Comparison of ENCODE assay signal across 10 cellular contexts in genomic region chr6:67630146-67630545, GRCh38.
DNase-seq lines count a peak whose midpoint lies in the region; ATAC-seq and TF ChIP-seq lines count a peak whose summit lies in the region.
"Had no signal": no experiment of that assay in that cellular context is flagged by ENCODE, and none has a peak within 500 bp of the region (broad histone marks: within the 10 kb centered on the region; RNA-seq: fewer than 3 reads in every experiment).

No MANE protein-coding gene starts in this region.

- no peak overlapping the region for H3K27ac ChIP-seq in gastroesophageal sphincter

- no peak for TF ChIP-seq EP300 in gastroesophageal sphincter (IDR thresholded peaks at IDR 0.05)

- no peaks in the 10 kb centered on the region for H3K9me3 ChIP-seq in skeletal muscle satellite cell (replicated peaks; ENCODE audit: low read length)
- no peaks in the 10 kb centered on the region for H3K9me3 ChIP-seq in gastroesophageal sphincter

- H3K9ac ChIP-seq in skeletal muscle satellite cell (ENCODE audit: low read depth, low read length): peak overlapping the region; percentile 67

- TF ChIP-seq POLR2A in gastroesophageal sphincter (IDR thresholded peaks at IDR 0.05): no peak

- H3K4me3 ChIP-seq in fibroblast of mammary gland (ENCODE audit: control insufficient read depth, low read depth, low read length): no peak overlapping the region
- H3K4me3 ChIP-seq in skeletal muscle satellite cell (ENCODE audit: low read length): no peak overlapping the region
- H3K4me3 ChIP-seq in gastroesophageal sphincter: no peak overlapping the region

- no peak for ATAC-seq in gastroesophageal sphincter
- ATAC-seq: WTC11 had no signal

- 24 to 33% methylated on average over 2 of the region's 2 CpGs for whole genome bisulfite sequencing in gastroesophageal sphincter (ENCODE audit: low coverage in 1 of 2), 2 donors

- H3K36me3 ChIP-seq in skeletal muscle satellite cell (ENCODE audit: insufficient read depth, low read length) (no peaks in the 10 kb centered on the region), gastroesophageal sphincter (no peaks in the 10 kb centered on the region)

- TF ChIP-seq CTCF in fibroblast of mammary gland (conservative IDR thresholded peaks at IDR 0.05; ENCODE audit: control insufficient read depth, insufficient read depth, low read depth, low read length) (no peak), gastroesophageal sphincter (IDR thresholded peaks at IDR 0.05) (no peak)

- no peak overlapping the region for H3K4me2 ChIP-seq in skeletal muscle satellite cell (ENCODE audit: low read length)

- H3K27me3 ChIP-seq in skeletal muscle satellite cell (ENCODE audit: control insufficient read depth, insufficient read depth, low read length) (no peaks in the 10 kb centered on the region), gastroesophageal sphincter (no peaks in the 10 kb centered on the region)

- DNase-seq in HS-5 (ENCODE audit: low read depth) (peak; percentile 66), SK-N-DZ (ENCODE audit: low spot score) (peak; percentile 21), fibroblast of mammary gland (ENCODE audit: low read depth) (peak; percentile 96), cortex of kidney (lab: John Stamatoyannopoulos, UW) (no peak), NCI-H446 (lab: John Stamatoyannopoulos, UW) (no peak)
- DNase-seq: activated naive CD4-positive, alpha-beta T cell treated with anti-CD3 and anti-CD28 coated beads, Interleukin-2, amount 10 ng/mL, durations not matched to agents 7 days and 5 days; NCI-H524 treated with DMSO at 0.1 percent for 48 hours had no signal

- H3K4me1 ChIP-seq in skeletal muscle satellite cell (ENCODE audit: control insufficient read depth, insufficient read depth, low read length): peaks cover 21% of the 10 kb centered on the region
- H3K4me1 ChIP-seq in gastroesophageal sphincter: no peaks in the 10 kb centered on the region

Comparison
In these comparisons a context has a peak if more than half of its experiments do, and no peak if none do; other contexts are left out.
1. DNase-seq: peak in HS-5 (single experiment), SK-N-DZ (single experiment) and fibroblast of mammary gland (single experiment); none in cortex of kidney (single experiment) and NCI-H446 (0 of 2).